ENCODE assay signal across 8 cellular contexts in the genomic region with DNA sequence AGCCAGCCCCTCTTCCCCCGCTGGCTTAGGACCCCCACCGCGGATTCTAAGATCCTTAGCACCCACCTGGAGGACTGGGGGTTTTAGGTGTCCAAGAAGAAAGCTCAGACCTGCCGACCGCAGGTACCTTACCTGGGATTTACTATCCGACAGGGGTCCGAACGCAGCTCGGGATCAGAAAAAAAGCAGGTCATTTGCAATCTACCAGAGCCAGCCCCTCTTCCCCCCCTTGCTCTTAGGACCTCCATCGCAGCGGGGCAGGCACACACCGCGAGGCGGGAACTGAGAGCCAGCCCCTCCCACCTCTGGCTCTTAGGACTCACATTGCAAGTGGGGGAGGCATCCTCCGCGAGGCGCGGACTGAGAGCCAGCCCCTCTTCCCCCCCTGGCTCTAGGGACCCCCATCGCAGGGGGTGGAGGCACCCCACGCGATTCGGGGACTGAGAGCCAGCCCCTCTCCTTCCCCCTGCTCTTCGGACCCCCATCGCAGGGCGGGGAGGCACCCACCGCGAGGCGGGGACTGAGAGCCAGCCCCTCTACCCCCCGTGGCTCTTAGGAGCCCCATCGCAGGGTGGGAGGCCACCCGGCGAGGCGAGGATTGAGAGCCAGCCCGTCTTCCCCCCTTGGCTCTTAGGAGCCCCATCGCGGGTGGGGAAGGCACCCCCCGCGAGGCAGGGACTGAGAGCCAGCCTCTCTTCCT. TPM values are rescaled to one million over a fixed set of nuclear protein-coding genes. Genes with fewer than 3 reads are reported as not detected.
DNase-seq lines count a peak whose midpoint lies in the region; ATAC-seq, FAIRE-seq and TF ChIP-seq lines count a peak whose summit lies in the region.

No MANE protein-coding gene starts in this region.

- peak; percentile 83 for ATAC-seq in HCT116
- peak in 3 of 4 donors; percentile 22 to 59 (median 56) for ATAC-seq in right lobe of liver
- no peak for ATAC-seq in thoracic aorta (ENCODE audit: insufficient number of reproducible peaks, low FRiP score, low read depth)

- no peak for FAIRE-seq in GM12892 (lab: Jason Lieb, UNC)

- TF ChIP-seq POLR2A in HCT116 (IDR thresholded peaks at IDR 0.05; ENCODE audit: borderline replicate concordance, extremely low read depth, insufficient read depth, insufficient read length), result no peak
- TF ChIP-seq POLR2A in right lobe of liver (IDR thresholded peaks at IDR 0.05), result no peak
- no peak for TF ChIP-seq POLR2A in GM12892 (IDR thresholded peaks at IDR 0.05; ENCODE audit: low read depth, low read length)

- RAD21 ChIA-PET in HCT116 (lab: Charles Lee; ENCODE audit: low non-redundant PET in 1 of 2, low total read pairs in 2 of 2, uncharacterized antibody in 2 of 2, unreplicated experiment in 2 of 2), result no interaction called here

- H3K4me2 ChIP-seq in HCT116 (ENCODE audit: low read length), result peak overlapping the region; percentile 91

- no peaks in the 10 kb centered on the region for H3K9me2 ChIP-seq in HCT116 (ENCODE audit: insufficient read depth)

- H3K27ac ChIP-seq in HCT116 (ENCODE audit: low read depth, low read length) (no peak overlapping the region; the same call in 1 of the 2 replicates), right lobe of liver (no peak overlapping the region), thoracic aorta (no peak overlapping the region)

- H3K9ac ChIP-seq in HCT116 (ENCODE audit: low read length), result peak overlapping the region; percentile 50

- H2AFZ ChIP-seq in HCT116 (ENCODE audit: low read depth, low read length, poor library complexity, severe bottlenecking), result peak overlapping the region; percentile 26

- H3K4me3 ChIP-seq in HCT116 (replicated peaks in 1 of 2; ENCODE audit: low read depth in 1 of 2, low read length in 2 of 2) (peak overlapping the region; percentile 37 to 57), astrocyte of the cerebellum (ENCODE audit: low read depth, low read length) (peak overlapping the region; percentile 50), right lobe of liver (no peak overlapping the region), thoracic aorta (peak overlapping the region; percentile 73)

- CTCF ChIA-PET in HCT116 (lab: Charles Lee), result no interaction called here

- no peaks in the 10 kb centered on the region for H3K36me3 ChIP-seq in HCT116 (ENCODE audit: control insufficient read depth in 1 of 2, insufficient read depth in 2 of 2, low read length in 2 of 2)
- no peaks in the 10 kb centered on the region for H3K36me3 ChIP-seq in right lobe of liver
- H3K36me3 ChIP-seq in thoracic aorta, result no peaks in the 10 kb centered on the region

- H3K27me3 ChIP-seq in HCT116 (ENCODE audit: insufficient read depth, low read length), result no peaks in the 10 kb centered on the region
- no peaks in the 10 kb centered on the region for H3K27me3 ChIP-seq in right lobe of liver
- H3K27me3 ChIP-seq in thoracic aorta (replicated peaks; ENCODE audit: insufficient read depth), result no peaks in the 10 kb centered on the region

- peak; percentile 52 for DNase-seq in COR-L47 (lab: John Stamatoyannopoulos, UW)
- DNase-seq in HCT116 (ENCODE audit: low read depth, low spot score), result peak; percentile 12
- peak; percentile 66 for DNase-seq in NCI-H345 (lab: John Stamatoyannopoulos, UW)
- no peak for DNase-seq in astrocyte of the cerebellum (ENCODE audit: low read depth)
- peak in 1 of 3 donors; percentile 51 for DNase-seq in right lobe of liver
- no peak for DNase-seq in thoracic aorta (ENCODE audit: low spot score)
- DNase-seq in SHP77 (lab: John Stamatoyannopoulos, UW), result no peak
- no peak for DNase-seq in GM12892 (ENCODE audit: insufficient read length)

- BruUV-seq in HCT116 (replicated peaks; lab: Mats Ljungman, UMichigan), result no TSS peak

- intact Hi-C loops in HCT116 (cut with micrococcal nuclease), result no loop called here
- intact Hi-C loops in right lobe of liver (cut with DNase I), result no loop called here

- 35% methylated on average over 12 of the region's 38 CpGs for WGBS in right lobe of liver (ENCODE audit: insufficient coverage, low coverage, low lambda C conversion rate, missing lambda C conversion rate)

- TF ChIP-seq RAD21 in HCT116 (IDR thresholded peaks at IDR 0.05; ENCODE audit: low read depth), result no peak

- no peaks in the 10 kb centered on the region for H4K20me1 ChIP-seq in HCT116 (ENCODE audit: insufficient read depth)

- TF ChIP-seq CTCF in HCT116 (IDR thresholded peaks at IDR 0.05 in 2 of 3, conservative IDR thresholded peaks at IDR 0.05 in 1 of 3; ENCODE audit: borderline replicate concordance in 1 of 3, insufficient read depth in 1 of 3, low read depth in 2 of 3, low read length in 2 of 3) (no peak), astrocyte of the cerebellum (IDR thresholded peaks at IDR 0.05; ENCODE audit: low read depth, low read length, missing control alignments) (no peak), right lobe of liver (IDR thresholded peaks at IDR 0.05) (no peak), thoracic aorta (IDR thresholded peaks at IDR 0.05) (no peak)

- H3K4me1 ChIP-seq in HCT116 (ENCODE audit: control insufficient read depth in 1 of 2, insufficient read depth in 2 of 2, low read length in 2 of 2) (peaks cover 12 to 22% of the 10 kb centered on the region in 2 experiments; a peak in 3 of 4 replicates), right lobe of liver (peaks cover 0 to 8% (median 4%) of the 10 kb centered on the region in 4 donors), thoracic aorta (ENCODE audit: control insufficient read depth in 1 of 2, low read depth in 2 of 2) (peaks cover 18 to 30% of the 10 kb centered on the region in 2 donors)

- POLR2A ChIA-PET in HCT116 (lab: Charles Lee), result no interaction called here

- in situ Hi-C loops in astrocyte of the cerebellum (cut with HindIII; ENCODE audit: low sequenced_read_pairs), result no loop called here

- H3K9me3 ChIP-seq in HCT116 (ENCODE audit: control insufficient read depth in 1 of 2, insufficient read depth in 1 of 2, low read depth in 1 of 2, low read length in 2 of 2) (no peaks in the 10 kb centered on the region), right lobe of liver (no peaks in the 10 kb centered on the region), thoracic aorta (no peaks in the 10 kb centered on the region)

- no peaks in the 10 kb centered on the region for H3K79me2 ChIP-seq in HCT116 (ENCODE audit: insufficient read depth, low read length)

TF ChIP-seq in HCT116, 20 proteins besides CTCF, POLR2A, EP300 and RAD21:
- no peak for TF ChIP-seq SP1 (IDR thresholded peaks at IDR 0.05; ENCODE audit: low read depth)
- TF ChIP-seq, protein P1, sequence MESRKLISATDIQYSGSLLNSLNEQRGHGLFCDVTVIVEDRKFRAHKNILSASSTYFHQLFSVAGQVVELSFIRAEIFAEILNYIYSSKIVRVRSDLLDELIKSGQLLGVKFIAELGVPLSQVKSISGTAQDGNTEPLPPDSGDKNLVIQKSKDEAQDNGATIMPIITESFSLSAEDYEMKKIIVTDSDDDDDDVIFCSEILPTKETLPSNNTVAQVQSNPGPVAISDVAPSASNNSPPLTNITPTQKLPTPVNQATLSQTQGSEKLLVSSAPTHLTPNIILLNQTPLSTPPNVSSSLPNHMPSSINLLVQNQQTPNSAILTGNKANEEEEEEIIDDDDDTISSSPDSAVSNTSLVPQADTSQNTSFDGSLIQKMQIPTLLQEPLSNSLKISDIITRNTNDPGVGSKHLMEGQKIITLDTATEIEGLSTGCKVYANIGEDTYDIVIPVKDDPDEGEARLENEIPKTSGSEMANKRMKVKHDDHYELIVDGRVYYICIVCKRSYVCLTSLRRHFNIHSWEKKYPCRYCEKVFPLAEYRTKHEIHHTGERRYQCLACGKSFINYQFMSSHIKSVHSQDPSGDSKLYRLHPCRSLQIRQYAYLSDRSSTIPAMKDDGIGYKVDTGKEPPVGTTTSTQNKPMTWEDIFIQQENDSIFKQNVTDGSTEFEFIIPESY (IDR thresholded peaks at IDR 0.05; ENCODE audit: extremely low read depth, insufficient replicate concordance, low read length), result no peak
- TF ChIP-seq ZNF274 (IDR thresholded peaks at IDR 0.05; ENCODE audit: low read depth, low read length), result no peak
- TF ChIP-seq, protein P2, sequence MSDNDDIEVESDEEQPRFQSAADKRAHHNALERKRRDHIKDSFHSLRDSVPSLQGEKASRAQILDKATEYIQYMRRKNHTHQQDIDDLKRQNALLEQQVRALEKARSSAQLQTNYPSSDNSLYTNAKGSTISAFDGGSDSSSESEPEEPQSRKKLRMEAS (IDR thresholded peaks at IDR 0.05), result peak; percentile 52; the same call in 1 of the 2 replicates
TF ChIP-seq in HCT116: peak in this region for 1.

RNA-seq across cellular contexts. Expression of a gene that starts 45.3 kb away (rescaled TPM):
- total RNA-seq in HCT116 (2021; ENCODE audit: unreplicated experiment) (136 TPM), right lobe of liver (10 to 100 TPM in 4 of 6 experiments, 1 to 10 TPM in 2; 5.0 to 19.2 (median 13.5) TPM), thoracic aorta (10 to 100 TPM; 23.8 to 42.8 TPM)
- polyA plus RNA-seq in HCT116 (2012), result 69.2 and 75.4 TPM in 2 replicates
- 42.2 TPM for polyA plus RNA-seq in GM12892 (2012; ENCODE audit: missing spikeins)

Comparison
In these comparisons a context has a peak if more than half of its experiments do, and no peak if none do; other contexts are left out.
1. DNase-seq: peak in COR-L47 (single experiment), HCT116 (single experiment) and NCI-H345 (single experiment); none in astrocyte of the cerebellum (single experiment), thoracic aorta (single experiment), SHP77 (0 of 2) and GM12892 (single experiment).
2. H3K4me3 ChIP-seq: peak in HCT116 (2 of 2), astrocyte of the cerebellum (single experiment) and thoracic aorta (single experiment); none in right lobe of liver (0 of 3).